In genomic region chr22:21837184-21837979, GRCh38 we compare ENCODE assay signal across 8 cellular contexts. TPM values are rescaled to one million over a fixed set of nuclear protein-coding genes. Genes with fewer than 3 reads are reported as not detected.
DNase-seq lines count a peak whose midpoint lies in the region; ATAC-seq and TF ChIP-seq lines count a peak whose summit lies in the region.

No MANE protein-coding gene starts in this region.

- peak; percentile 95 for ATAC-seq in left cardiac atrium
- ATAC-seq in sciatic nerve, result peak; percentile 92
- no peak for ATAC-seq in HG02763 (IDR thresholded peaks at IDR 0.05; ENCODE audit: unreplicated experiment)

- intact Hi-C loops in left cardiac atrium (cut with DNase I), result no loop called here
- intact Hi-C loops in sciatic nerve (cut with DNase I), result no loop called here

- no peak for TF ChIP-seq CTCF in WI38 (IDR thresholded peaks at IDR 0.05; ENCODE audit: low read depth, low read length)

- H3K4me3 ChIP-seq in WI38 (ENCODE audit: low read depth, low read length), result peak overlapping the region; percentile 41

- DNase-seq in GM04503 (ENCODE audit: low read depth) (peak; percentile 69), left cardiac atrium (no peak), sciatic nerve (ENCODE audit: low spot score) (no peak), SKM-1 treated with dmso at 0.1 percent for 144 hours (lab: John Stamatoyannopoulos, UW; ENCODE audit: unreplicated experiment) (no peak), T-helper 1 cell (no peak), NCI-H146 treated with DMSO at 0.1 percent for 48 hours (lab: John Stamatoyannopoulos, UW; ENCODE audit: unreplicated experiment) (no peak)

RNA-seq across cellular contexts. Expression of gene MAPK1, which starts 30.1 kb away (rescaled TPM):
- total RNA-seq in left cardiac atrium (100 to 1,000 TPM in 1 of 2 donors, 10 to 100 TPM in 1; 98.3 to 104 TPM), sciatic nerve (135 TPM)
